ENCODE assay signal across 1 cellular context in the genomic region with DNA sequence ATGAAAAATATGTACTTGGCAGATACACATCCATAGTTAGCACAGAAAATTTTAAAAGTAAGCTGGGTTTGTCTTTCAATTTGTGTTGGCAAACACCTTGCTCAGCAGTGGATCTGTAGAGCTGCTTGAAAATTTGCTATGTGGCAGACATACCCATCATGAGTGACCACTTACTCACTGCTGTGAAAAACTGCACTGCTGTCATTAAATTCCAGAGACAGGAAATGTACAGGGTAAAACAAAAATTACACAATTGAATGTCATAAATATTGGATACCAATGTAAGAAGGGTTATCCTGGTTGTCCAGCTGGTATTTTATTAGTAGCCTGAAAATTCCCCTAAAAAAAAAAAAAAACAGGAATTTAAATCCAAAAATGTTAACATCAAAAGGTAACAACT.
TF ChIP-seq lines count a peak whose summit lies in the region.

No MANE protein-coding gene starts in this region.

TF ChIP-seq in IMR-90, 13 proteins besides CTCF, POLR2A, EP300 and RAD21 (continued from another document):
- TF ChIP-seq USF2 (IDR thresholded peaks at IDR 0.05; ENCODE audit: low read depth, low read length) = no peak
- peak; percentile 66; the same call in 1 of the 2 replicates for TF ChIP-seq MAFK (IDR thresholded peaks at IDR 0.05; ENCODE audit: low read depth, low read length)
- TF ChIP-seq MXI1 (IDR thresholded peaks at IDR 0.05; ENCODE audit: borderline replicate concordance, low read depth, low read length) = no peak
- TF ChIP-seq CHD1 (IDR thresholded peaks at IDR 0.05; ENCODE audit: low read depth, low read length) = no peak
- no peak for TF ChIP-seq RFX5 (IDR thresholded peaks at IDR 0.05; ENCODE audit: low read depth, low read length)
- no peak for TF ChIP-seq BHLHE40 (IDR thresholded peaks at IDR 0.05; ENCODE audit: low read depth, low read length)
- TF ChIP-seq NFE2L2 (IDR thresholded peaks at IDR 0.05; ENCODE audit: low read depth, low read length) = no peak
- TF ChIP-seq MAZ (IDR thresholded peaks at IDR 0.05; ENCODE audit: borderline replicate concordance, low read depth, low read length) = no peak
